Comparison of ENCODE assay signal across 11 cellular contexts in genomic region chr16:27273670-27274522, GRCh38. TPM values are rescaled to one million over a fixed set of nuclear protein-coding genes. Genes with fewer than 3 reads are reported as not detected.
DNase-seq lines count a peak whose midpoint lies in the region; ATAC-seq and TF ChIP-seq lines count a peak whose summit lies in the region.
"Had no signal": no experiment of that assay in that cellular context is flagged by ENCODE, and none has a peak within 500 bp of the region (broad histone marks: within the 10 kb centered on the region; RNA-seq: fewer than 3 reads in every experiment).

No MANE protein-coding gene starts in this region.

- peak overlapping the region; percentile 11 for H3K27ac ChIP-seq in ACC112 (ENCODE audit: low read depth, low read length)
- no peak overlapping the region for H3K27ac ChIP-seq in mammary epithelial cell (ENCODE audit: insufficient read depth, low read depth, low read length)
- H3K27ac ChIP-seq: breast epithelium had no signal

- CTCF ChIA-PET in mammary epithelial cell (lab: Charles Lee; ENCODE audit: low non-redundant PET): no interaction called here

- intact Hi-C loops in mammary epithelial cell (cut with micrococcal nuclease): no loop called here

- no peaks in the 10 kb centered on the region for H4K20me1 ChIP-seq in mammary epithelial cell (ENCODE audit: insufficient read depth, low read length)

- no peak overlapping the region for H3K4me2 ChIP-seq in mammary epithelial cell (ENCODE audit: insufficient read depth, low read depth, low read length)

- no peaks in the 10 kb centered on the region for H3K36me3 ChIP-seq in ACC112 (ENCODE audit: insufficient read depth, low read length)
- H3K36me3 ChIP-seq in mammary epithelial cell (ENCODE audit: insufficient read depth, low read length): no peaks in the 10 kb centered on the region
- H3K36me3 ChIP-seq: breast epithelium had no signal

- 96% methylated on average over 7 of the region's 8 CpGs for WGBS in mammary epithelial cell (ENCODE audit: low coverage, missing lambda C conversion rate)

- no peak overlapping the region for H3K4me3 ChIP-seq in ACC112 (ENCODE audit: low read depth, low read length)
- no peak overlapping the region for H3K4me3 ChIP-seq in mammary epithelial cell (replicated peaks in 1 of 3; ENCODE audit: insufficient read depth in 1 of 3, low read depth in 2 of 3, low read length in 3 of 3)
- H3K4me3 ChIP-seq: breast epithelium had no signal

- H3K4me1 ChIP-seq in ACC112 (ENCODE audit: control insufficient read depth, insufficient read depth, low read length, unreplicated experiment) (peaks cover 17% of the 10 kb centered on the region), mammary epithelial cell (ENCODE audit: insufficient read depth, low read length) (no peaks in the 10 kb centered on the region)
- H3K4me1 ChIP-seq: breast epithelium had no signal

- BruUV-seq in mammary epithelial cell (replicated peaks; lab: Mats Ljungman, UMichigan): no TSS peak

- TF ChIP-seq CTCF in mammary epithelial cell (conservative IDR thresholded peaks at IDR 0.05 in 1 of 2, IDR thresholded peaks at IDR 0.05 in 1 of 2; ENCODE audit: extremely low read depth in 1 of 2, insufficient read depth in 1 of 2, low read depth in 1 of 2, low read length in 2 of 2): no peak

- no peaks in the 10 kb centered on the region for H3K27me3 ChIP-seq in ACC112 (ENCODE audit: insufficient read depth, low read length)
- H3K27me3 ChIP-seq in mammary epithelial cell (ENCODE audit: insufficient read depth, low read length): no peaks in the 10 kb centered on the region
- H3K27me3 ChIP-seq: breast epithelium had no signal

- H3K9me3 ChIP-seq in mammary epithelial cell (replicated peaks; ENCODE audit: insufficient read depth, low read length): no peaks in the 10 kb centered on the region
- H3K9me3 ChIP-seq: breast epithelium had no signal

- dilution Hi-C loops in mammary epithelial cell (cut with HindIII; ENCODE audit: low sequenced_read_pairs): loop anchor here (5.0 kb wide), 3 partner anchors 38 to 98 kb away; partner anchors contain the start of gene IL4R

- DNase-seq in activated CD4-positive, alpha-beta T cell treated with anti-CD3 and anti-CD28 coated beads, Interleukin-2, amount 50 U/mL, for 4 hours: peak; percentile 26 to 30
- peak; percentile 29 for DNase-seq in glomerular visceral epithelial cell (ENCODE audit: extremely low spot score)
- DNase-seq in mammary epithelial cell: no peak
- DNase-seq in amniotic stem cell (lab: John Stamatoyannopoulos, UW): no peak
- DNase-seq: COR-L47, SHP77 had no signal

- H2AFZ ChIP-seq in ACC112 (ENCODE audit: low read length, unreplicated experiment) (peak overlapping the region; percentile 4), mammary epithelial cell (ENCODE audit: low read depth, low read length) (no peak overlapping the region)

- H3K9ac ChIP-seq in mammary epithelial cell (ENCODE audit: insufficient read depth, low read length): no peak overlapping the region

- H3K79me2 ChIP-seq in ACC112 (ENCODE audit: control insufficient read depth, insufficient read depth, low read length, unreplicated experiment): peaks cover 6% of the 10 kb centered on the region
- H3K79me2 ChIP-seq in mammary epithelial cell (ENCODE audit: insufficient read depth, low read length): no peaks in the 10 kb centered on the region

- in situ Hi-C loops in mammary epithelial cell (cut with MboI; ENCODE audit: low sequenced_read_pairs in 2 of 2): no loop called here

- ATAC-seq in GM21786 (IDR thresholded peaks at IDR 0.05; ENCODE audit: unreplicated experiment): peak; percentile 57
- ATAC-seq in GM19324 (IDR thresholded peaks at IDR 0.05; ENCODE audit: low FRiP score, unreplicated experiment): no peak
- no peak for ATAC-seq in HG03457 (IDR thresholded peaks at IDR 0.05; ENCODE audit: unreplicated experiment)

RNA-seq across cellular contexts. Expression of gene NSMCE1, which starts 5.3 kb away (rescaled TPM):
- total RNA-seq in mammary epithelial cell: 10 to 100 TPM; 71.6 to 81.2 TPM
- 54.1 TPM for polyA plus RNA-seq in mammary epithelial cell
- 71.1 TPM for polyA minus RNA-seq in mammary epithelial cell

RNA-seq across cellular contexts. Expression of gene IL4R, which starts 39.9 kb away (rescaled TPM):
- 100 to 1,000 TPM in 1 of 2 donors, 10 to 100 TPM in 1; 69.8 to 152 TPM for total RNA-seq in mammary epithelial cell
- 94.9 TPM for polyA plus RNA-seq in mammary epithelial cell
- 198 TPM for polyA minus RNA-seq in mammary epithelial cell

Comparison
In these comparisons a context has a peak if more than half of its experiments do, and no peak if none do; other contexts are left out.
1. DNase-seq: peak in activated CD4-positive, alpha-beta T cell treated with anti-CD3 and anti-CD28 coated beads, Interleukin-2, amount 50 U/mL, for 4 hours (2 of 2) and glomerular visceral epithelial cell (single experiment); none in mammary epithelial cell (single experiment) and amniotic stem cell (single experiment).